In genomic region chr17:29292992-29293889, GRCh38 we compare ENCODE assay signal across 1 cellular context.
TF ChIP-seq lines count a peak whose summit lies in the region.

No MANE protein-coding gene starts in this region.

TF ChIP-seq in HEK293, 187 proteins besides CTCF, POLR2A, EP300 and RAD21 (continued from another document and continues in another):
- peak; percentile 44; the same call in 1 of the 2 replicates for TF ChIP-seq ZBTB11 (tag by site-specific recombination; conservative IDR thresholded peaks at IDR 0.05; ENCODE audit: low read depth)
- peak; percentile 98 for TF ChIP-seq PATZ1 (tag by site-specific recombination; IDR thresholded peaks at IDR 0.05)
- TF ChIP-seq ZNF449 (tag by site-specific recombination; IDR thresholded peaks at IDR 0.05): peak; percentile 38
- peak; percentile 70 for TF ChIP-seq ZNF398 (tag by site-specific recombination; IDR thresholded peaks at IDR 0.05)
- peak; percentile 54 for TF ChIP-seq ZNF501 (tag by site-specific recombination; IDR thresholded peaks at IDR 0.05)
- TF ChIP-seq PRDM6 (tag by site-specific recombination; IDR thresholded peaks at IDR 0.05): no peak
- TF ChIP-seq ZBTB20 (tag by site-specific recombination; IDR thresholded peaks at IDR 0.05): peak; percentile 29
- peak; percentile 28; the same call in 1 of the 2 replicates for TF ChIP-seq ZNF76 (tag by site-specific recombination; IDR thresholded peaks at IDR 0.05; ENCODE audit: borderline replicate concordance, low read depth)
- TF ChIP-seq ZNF248 (tag by site-specific recombination; IDR thresholded peaks at IDR 0.05): 0 out of 2 replicates have a peak, but pooled peaks have one; percentile 29
- TF ChIP-seq INSM2 (tag by site-specific recombination; IDR thresholded peaks at IDR 0.05): 0 out of 2 replicates have a peak, but pooled peaks have one; percentile 31
- TF ChIP-seq, protein P1, sequence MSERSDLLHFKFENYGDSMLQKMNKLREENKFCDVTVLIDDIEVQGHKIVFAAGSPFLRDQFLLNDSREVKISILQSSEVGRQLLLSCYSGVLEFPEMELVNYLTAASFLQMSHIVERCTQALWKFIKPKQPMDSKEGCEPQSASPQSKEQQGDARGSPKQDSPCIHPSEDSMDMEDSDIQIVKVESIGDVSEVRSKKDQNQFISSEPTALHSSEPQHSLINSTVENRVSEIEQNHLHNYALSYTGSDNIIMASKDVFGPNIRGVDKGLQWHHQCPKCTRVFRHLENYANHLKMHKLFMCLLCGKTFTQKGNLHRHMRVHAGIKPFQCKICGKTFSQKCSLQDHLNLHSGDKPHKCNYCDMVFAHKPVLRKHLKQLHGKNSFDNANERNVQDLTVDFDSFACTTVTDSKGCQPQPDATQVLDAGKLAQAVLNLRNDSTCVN (tag by site-specific recombination; optimal IDR thresholded peaks at IDR 0.05): peak; percentile 75
- TF ChIP-seq, protein P2, sequence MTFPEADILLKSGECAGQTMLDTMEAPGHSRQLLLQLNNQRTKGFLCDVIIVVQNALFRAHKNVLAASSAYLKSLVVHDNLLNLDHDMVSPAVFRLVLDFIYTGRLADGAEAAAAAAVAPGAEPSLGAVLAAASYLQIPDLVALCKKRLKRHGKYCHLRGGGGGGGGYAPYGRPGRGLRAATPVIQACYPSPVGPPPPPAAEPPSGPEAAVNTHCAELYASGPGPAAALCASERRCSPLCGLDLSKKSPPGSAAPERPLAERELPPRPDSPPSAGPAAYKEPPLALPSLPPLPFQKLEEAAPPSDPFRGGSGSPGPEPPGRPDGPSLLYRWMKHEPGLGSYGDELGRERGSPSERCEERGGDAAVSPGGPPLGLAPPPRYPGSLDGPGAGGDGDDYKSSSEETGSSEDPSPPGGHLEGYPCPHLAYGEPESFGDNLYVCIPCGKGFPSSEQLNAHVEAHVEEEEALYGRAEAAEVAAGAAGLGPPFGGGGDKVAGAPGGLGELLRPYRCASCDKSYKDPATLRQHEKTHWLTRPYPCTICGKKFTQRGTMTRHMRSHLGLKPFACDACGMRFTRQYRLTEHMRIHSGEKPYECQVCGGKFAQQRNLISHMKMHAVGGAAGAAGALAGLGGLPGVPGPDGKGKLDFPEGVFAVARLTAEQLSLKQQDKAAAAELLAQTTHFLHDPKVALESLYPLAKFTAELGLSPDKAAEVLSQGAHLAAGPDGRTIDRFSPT (tag by site-specific recombination; IDR thresholded peaks at IDR 0.05): 0 out of 2 replicates have a peak, but pooled peaks have one; percentile 28
- peak; percentile 100 for TF ChIP-seq ZBTB10 (tag by site-specific recombination; IDR thresholded peaks at IDR 0.05)
- 0 out of 2 replicates have a peak, but pooled peaks have one; percentile 7 for TF ChIP-seq ZFHX2 (tag by site-specific recombination; conservative IDR thresholded peaks at IDR 0.05)
- TF ChIP-seq, protein P3, sequence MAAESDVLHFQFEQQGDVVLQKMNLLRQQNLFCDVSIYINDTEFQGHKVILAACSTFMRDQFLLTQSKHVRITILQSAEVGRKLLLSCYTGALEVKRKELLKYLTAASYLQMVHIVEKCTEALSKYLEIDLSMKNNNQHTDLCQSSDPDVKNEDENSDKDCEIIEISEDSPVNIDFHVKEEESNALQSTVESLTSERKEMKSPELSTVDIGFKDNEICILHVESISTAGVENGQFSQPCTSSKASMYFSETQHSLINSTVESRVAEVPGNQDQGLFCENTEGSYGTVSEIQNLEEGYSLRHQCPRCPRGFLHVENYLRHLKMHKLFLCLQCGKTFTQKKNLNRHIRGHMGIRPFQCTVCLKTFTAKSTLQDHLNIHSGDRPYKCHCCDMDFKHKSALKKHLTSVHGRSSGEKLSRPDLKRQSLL (tag by site-specific recombination; IDR thresholded peaks at IDR 0.05): peak; percentile 14; the same call in 1 of the 2 replicates
- TF ChIP-seq ZXDB (tag by site-specific recombination; IDR thresholded peaks at IDR 0.05): peak; percentile 51; the same call in 1 of the 2 replicates
- TF ChIP-seq ZNF529 (tag by site-specific recombination; IDR thresholded peaks at IDR 0.05; ENCODE audit: insufficient replicate concordance): no peak
- TF ChIP-seq, protein P4, sequence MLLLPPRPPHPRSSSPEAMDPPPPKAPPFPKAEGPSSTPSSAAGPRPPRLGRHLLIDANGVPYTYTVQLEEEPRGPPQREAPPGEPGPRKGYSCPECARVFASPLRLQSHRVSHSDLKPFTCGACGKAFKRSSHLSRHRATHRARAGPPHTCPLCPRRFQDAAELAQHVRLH (tag by site-specific recombination; IDR thresholded peaks at IDR 0.05): 0 out of 2 replicates have a peak, but pooled peaks have one; percentile 29
- peak; percentile 16 for TF ChIP-seq IKZF3 (tag by site-specific recombination; IDR thresholded peaks at IDR 0.05)
- 0 out of 2 replicates have a peak, but pooled peaks have one; percentile 59 for TF ChIP-seq ZNF324 (tag by site-specific recombination; IDR thresholded peaks at IDR 0.05)
- TF ChIP-seq ZNF341 (tag by site-specific recombination; IDR thresholded peaks at IDR 0.05; ENCODE audit: low read depth): peak; percentile 35; the same call in 1 of the 2 replicates
- peak; percentile 54; the same call in 1 of the 2 replicates for TF ChIP-seq KLF8 (tag by site-specific recombination; IDR thresholded peaks at IDR 0.05)
- TF ChIP-seq ZFP37 (tag by site-specific recombination; IDR thresholded peaks at IDR 0.05): 0 out of 2 replicates have a peak, but pooled peaks have one; percentile 68
- TF ChIP-seq ZBTB1 (tag by site-specific recombination; IDR thresholded peaks at IDR 0.05): no peak
- TF ChIP-seq ZNF561 (tag by site-specific recombination; IDR thresholded peaks at IDR 0.05; ENCODE audit: borderline replicate concordance): peak; percentile 45; the same call in 1 of the 2 replicates
- TF ChIP-seq YY2 (tag by site-specific recombination; IDR thresholded peaks at IDR 0.05): peak; percentile 73; the same call in 1 of the 2 replicates
- TF ChIP-seq ZNF837 (tag by site-specific recombination; IDR thresholded peaks at IDR 0.05): no peak
- TF ChIP-seq ZNF211 (tag by site-specific recombination; IDR thresholded peaks at IDR 0.05; ENCODE audit: low read depth): no peak
- TF ChIP-seq ZNF843 (tag by site-specific recombination; IDR thresholded peaks at IDR 0.05): 0 out of 2 replicates have a peak, but pooled peaks have one; percentile 27
- TF ChIP-seq ZNF792 (tag by site-specific recombination; IDR thresholded peaks at IDR 0.05): no peak
